Comparison of ENCODE assay signal across 8 cellular contexts in the genomic region with DNA sequence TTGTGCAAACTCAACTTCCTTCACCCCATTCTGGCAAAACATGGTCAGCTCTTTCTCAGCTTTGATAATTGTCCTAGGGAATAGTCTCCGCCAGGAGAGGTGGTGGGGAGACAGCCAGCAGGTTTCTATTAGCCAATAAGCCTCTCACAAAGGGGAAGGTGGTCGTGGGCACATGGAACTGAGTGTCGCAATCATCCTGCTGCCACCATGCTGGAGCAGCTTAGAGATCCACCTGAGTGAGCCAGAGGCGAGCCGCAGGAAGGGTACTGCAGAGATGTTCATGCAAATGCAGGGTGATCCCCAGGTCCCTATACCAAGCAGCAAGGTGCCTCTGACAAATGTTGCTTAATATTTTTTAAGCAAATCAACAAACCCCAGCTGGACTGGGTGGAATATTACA.
"Had no signal": no experiment of that assay in that cellular context is flagged by ENCODE, and none has a peak within 500 bp of the region (broad histone marks: within the 10 kb centered on the region; RNA-seq: fewer than 3 reads in every experiment).

No MANE protein-coding gene starts in this region.

- FAIRE-seq: H54, HTR-8/SVneo had no signal

- H2AFZ ChIP-seq: GM23248 had no signal

- DNase-seq: GM23248, GOT3, H9, HCEC 1CT, KBM-7 had no signal

- H3K9ac ChIP-seq: GM23248, KMS-11 had no signal

- H3K4me3 ChIP-seq: GM23248 had no signal

- H3K4me2 ChIP-seq: KMS-11 had no signal

- H3K4me3 Mint-ChIP-seq: H9 had no signal

- H3K27ac ChIP-seq: GM23248, KMS-11 had no signal
